2 cellular contexts compared by ENCODE assay signal in genomic region chr15:97301166-97301565, GRCh38.
TF ChIP-seq lines count a peak whose summit lies in the region.

No MANE protein-coding gene starts in this region.

TF ChIP-seq in A549, 52 proteins besides CTCF, POLR2A, EP300 and RAD21:
- no peak for TF ChIP-seq GATA3 (IDR thresholded peaks at IDR 0.05; ENCODE audit: borderline replicate concordance)
- TF ChIP-seq MAFK (IDR thresholded peaks at IDR 0.05; ENCODE audit: partially characterized antibody): peak; percentile 22
- TF ChIP-seq TP53 (CRISPR knock-in tag; IDR thresholded peaks at IDR 0.05): no peak
- TF ChIP-seq EHF (CRISPR knock-in tag; IDR thresholded peaks at IDR 0.05): no peak

TF ChIP-seq in H1, 55 proteins besides CTCF, POLR2A, EP300 and RAD21:
- TF ChIP-seq RFX5 (IDR thresholded peaks at IDR 0.05; ENCODE audit: borderline replicate concordance, low read depth, low read length) (no peak), RNF2 (IDR thresholded peaks at IDR 0.05; ENCODE audit: borderline replicate concordance, low read depth, low read length, missing control alignments, poor library complexity, severe bottlenecking) (no peak), SIX5 (IDR thresholded peaks at IDR 0.05; ENCODE audit: low read depth, low read length) (no peak), JUND (IDR thresholded peaks at IDR 0.05; ENCODE audit: low read length) (no peak), ZNF274 (IDR thresholded peaks at IDR 0.05; ENCODE audit: borderline replicate concordance, extremely low read depth, low read length) (no peak), RXRA (IDR thresholded peaks at IDR 0.05; ENCODE audit: insufficient read depth, low read depth, low read length) (no peak), TCF12 (IDR thresholded peaks at IDR 0.05; ENCODE audit: low read depth, low read length) (no peak), HDAC6 (IDR thresholded peaks at IDR 0.05; ENCODE audit: low read depth, low read length) (no peak), MAFK (IDR thresholded peaks at IDR 0.05; ENCODE audit: low read depth, low read length) (no peak), ASH2L (IDR thresholded peaks at IDR 0.05; ENCODE audit: low read length) (no peak), TAF7 (optimal IDR thresholded peaks at IDR 0.05; ENCODE audit: borderline replicate concordance, low read depth, low read length) (no peak), CEBPB (IDR thresholded peaks at IDR 0.05; ENCODE audit: low read depth, low read length) (no peak)
